35 cellular contexts compared by ENCODE assay signal in genomic region chr11:70164705-70165104, GRCh38.
"Had no signal": no experiment of that assay in that cellular context is flagged by ENCODE, and none has a peak within 500 bp of the region (broad histone marks: within the 10 kb centered on the region; RNA-seq: fewer than 3 reads in every experiment).

No MANE protein-coding gene starts in this region.

- H3K9me3 ChIP-seq: ascending aorta had no signal

- H3K27me3 Mint-ChIP-seq: activated CD4-positive, alpha-beta memory T cell treated with anti-CD3 and anti-CD28 coated beads, Interleukin-2, amount 10 ng/mL, durations not matched to agents 7 days and 5 days; activated CD4-positive, alpha-beta T cell treated with anti-CD3 and anti-CD28 coated beads, Interleukin-2, amount 10 ng/mL, durations not matched to agents 7 days and 5 days; activated CD8-positive, alpha-beta memory T cell treated with anti-CD3 and anti-CD28 coated beads, Interleukin-2, amount 10 ng/mL, durations not matched to agents 7 days and 5 days; activated naive CD8-positive, alpha-beta T cell treated with anti-CD3 and anti-CD28 coated beads, Interleukin-2, amount 10 ng/mL, durations not matched to agents 7 days and 5 days; activated naive CD8-positive, alpha-beta T cell treated with anti-CD3 and anti-CD28 coated beads, Interleukin-2, amount 50 U/mL, for 24 hours had no signal

- H3K4me3 ChIP-seq: ascending aorta, cardiac muscle cell had no signal

- H3K4me3 Mint-ChIP-seq: activated CD4-positive, alpha-beta memory T cell treated with anti-CD3 and anti-CD28 coated beads, Interleukin-2, amount 10 ng/mL, durations not matched to agents 7 days and 5 days; activated CD4-positive, alpha-beta T cell treated with anti-CD3 and anti-CD28 coated beads for 36 hours; activated CD4-positive, alpha-beta T cell treated with anti-CD3 and anti-CD28 coated beads, Interleukin-2, amount 10 ng/mL, durations not matched to agents 7 days and 5 days; activated CD8-positive, alpha-beta memory T cell treated with anti-CD3 and anti-CD28 coated beads, Interleukin-2, amount 10 ng/mL, durations not matched to agents 7 days and 5 days; activated CD8-positive, alpha-beta T cell treated with anti-CD3 and anti-CD28 coated beads, Interleukin-2, amount 10 ng/mL, durations not matched to agents 7 days and 5 days; activated naive CD4-positive, alpha-beta T cell treated with anti-CD3 and anti-CD28 coated beads, Interleukin-2, amount 10 ng/mL, durations not matched to agents 7 days and 5 days; activated naive CD4-positive, alpha-beta T cell treated with anti-CD3 and anti-CD28 coated beads, Interleukin-2, amount 50 U/mL, for 24 hours; activated naive CD8-positive, alpha-beta T cell; activated naive CD8-positive, alpha-beta T cell treated with anti-CD3 and anti-CD28 coated beads, Interleukin-2, amount 10 ng/mL, durations not matched to agents 7 days and 5 days; activated naive CD8-positive, alpha-beta T cell treated with anti-CD3 and anti-CD28 coated beads, Interleukin-2, amount 50 U/mL, for 24 hours; activated T-cell treated with anti-CD3 and anti-CD28 coated beads, Interleukin-2, amount 50 U/mL, for 24 hours; brain; central memory CD8-positive, alpha-beta T cell; T-helper 1 cell treated with Interleukin-12 subunit alpha and Interleukin-12 subunit beta and Interleukin-4 antibody, amounts not matched to agents 30 μg/mL and 1 μg/mL, for 36 hours; T-helper 2 cell treated with Interferon-gamma antibody and Interleukin-4, amounts not matched to agents 5 μg/mL and 100 μg/mL, for 36 hours had no signal

- H3K4me1 Mint-ChIP-seq: activated CD4-positive, alpha-beta memory T cell treated with anti-CD3 and anti-CD28 coated beads, Interleukin-2, amount 10 ng/mL, durations not matched to agents 7 days and 5 days; activated CD4-positive, alpha-beta T cell treated with anti-CD3 and anti-CD28 coated beads for 36 hours; activated CD4-positive, alpha-beta T cell treated with anti-CD3 and anti-CD28 coated beads, Interleukin-2, amount 10 ng/mL, durations not matched to agents 7 days and 5 days; activated CD8-positive, alpha-beta memory T cell treated with anti-CD3 and anti-CD28 coated beads, Interleukin-2, amount 10 ng/mL, durations not matched to agents 7 days and 5 days; activated naive CD4-positive, alpha-beta T cell treated with anti-CD3 and anti-CD28 coated beads, Interleukin-2, amount 10 ng/mL, durations not matched to agents 7 days and 5 days; activated naive CD4-positive, alpha-beta T cell treated with anti-CD3 and anti-CD28 coated beads, Interleukin-2, amount 50 U/mL, for 24 hours; activated naive CD8-positive, alpha-beta T cell treated with anti-CD3 and anti-CD28 coated beads, Interleukin-2, amount 10 ng/mL, durations not matched to agents 7 days and 5 days; activated naive CD8-positive, alpha-beta T cell treated with anti-CD3 and anti-CD28 coated beads, Interleukin-2, amount 50 U/mL, for 24 hours; central memory CD8-positive, alpha-beta T cell had no signal

- H3K27me3 ChIP-seq: ascending aorta, cardiac muscle cell had no signal

- H3K36me3 ChIP-seq: cardiac muscle cell had no signal

- DNase-seq: activated CD4-positive, alpha-beta memory T cell treated with anti-CD3 and anti-CD28 coated beads, Interleukin-2, amount 10 ng/mL, durations not matched to agents 7 days and 5 days; activated CD4-positive, alpha-beta T cell treated with anti-CD3 and anti-CD28 coated beads for 1 hour; activated CD4-positive, alpha-beta T cell treated with anti-CD3 and anti-CD28 coated beads for 36 hours; activated CD4-positive, alpha-beta T cell treated with anti-CD3 and anti-CD28 coated beads for 48 hours; activated CD4-positive, alpha-beta T cell treated with anti-CD3 and anti-CD28 coated beads, Interleukin-2, amount 10 ng/mL, durations not matched to agents 7 days and 5 days; activated CD4-positive, alpha-beta T cell treated with anti-CD3 and anti-CD28 coated beads, Interleukin-2, amount 50 U/mL, for 48 hours; activated CD4-positive, CD25-positive, alpha-beta regulatory T cell; activated CD8-positive, alpha-beta memory T cell treated with anti-CD3 and anti-CD28 coated beads for 24 hours; activated CD8-positive, alpha-beta memory T cell treated with anti-CD3 and anti-CD28 coated beads, Interleukin-2, amount 10 ng/mL, durations not matched to agents 7 days and 5 days; activated CD8-positive, alpha-beta memory T cell treated with anti-CD3 and anti-CD28 coated beads, Interleukin-2, amount 50 U/mL, for 48 hours; activated CD8-positive, alpha-beta T cell treated with anti-CD3 and anti-CD28 coated beads, Interleukin-2, amount 10 ng/mL, durations not matched to agents 7 days and 5 days; activated effector memory CD4-positive, alpha-beta T cell treated with Interleukin-2 at 50 U/mL for 16 hours; activated gamma-delta T cell; activated naive CD4-positive, alpha-beta T cell treated with anti-CD3 and anti-CD28 coated beads, Interleukin-2, amount 10 ng/mL, durations not matched to agents 7 days and 5 days; activated naive CD8-positive, alpha-beta T cell treated with anti-CD3 and anti-CD28 coated beads, Interleukin-2, amount 10 ng/mL, durations not matched to agents 7 days and 5 days; activated naive CD8-positive, alpha-beta T cell treated with anti-CD3 and anti-CD28 coated beads, Interleukin-2, amount 50 U/mL, for 24 hours; activated T-cell treated with anti-CD3 and anti-CD28 coated beads, Interleukin-2, amount 50 U/mL, for 24 hours; activated T-cell treated with anti-CD3 and anti-CD28 coated beads, Interleukin-2, amount 50 U/mL, for 48 hours; amygdala; anterior cingulate cortex; caudate nucleus; cerebellar nuclear complex; T-helper 1 cell; T-helper 2 cell; T-helper 9 cell had no signal

- H3K27ac ChIP-seq: ascending aorta, cardiac muscle cell, VCaP had no signal

- H3K36me3 Mint-ChIP-seq: activated CD8-positive, alpha-beta memory T cell treated with anti-CD3 and anti-CD28 coated beads, Interleukin-2, amount 10 ng/mL, durations not matched to agents 7 days and 5 days; activated naive CD4-positive, alpha-beta T cell treated with anti-CD3 and anti-CD28 coated beads, Interleukin-2, amount 10 ng/mL, durations not matched to agents 7 days and 5 days; activated naive CD4-positive, alpha-beta T cell treated with anti-CD3 and anti-CD28 coated beads, Interleukin-2, amount 50 U/mL, for 24 hours; activated naive CD8-positive, alpha-beta T cell; activated naive CD8-positive, alpha-beta T cell treated with anti-CD3 and anti-CD28 coated beads, Interleukin-2, amount 10 ng/mL, durations not matched to agents 7 days and 5 days; brain had no signal

- H3K27ac Mint-ChIP-seq: activated CD4-positive, alpha-beta memory T cell treated with anti-CD3 and anti-CD28 coated beads, Interleukin-2, amount 10 ng/mL, durations not matched to agents 7 days and 5 days; activated CD4-positive, alpha-beta T cell treated with anti-CD3 and anti-CD28 coated beads for 36 hours; activated CD4-positive, alpha-beta T cell treated with anti-CD3 and anti-CD28 coated beads, Interleukin-2, amount 10 ng/mL, durations not matched to agents 7 days and 5 days; activated CD8-positive, alpha-beta memory T cell treated with anti-CD3 and anti-CD28 coated beads, Interleukin-2, amount 10 ng/mL, durations not matched to agents 7 days and 5 days; activated CD8-positive, alpha-beta T cell treated with anti-CD3 and anti-CD28 coated beads, Interleukin-2, amount 10 ng/mL, durations not matched to agents 7 days and 5 days; activated naive CD4-positive, alpha-beta T cell treated with anti-CD3 and anti-CD28 coated beads, Interleukin-2, amount 10 ng/mL, durations not matched to agents 7 days and 5 days; activated naive CD4-positive, alpha-beta T cell treated with anti-CD3 and anti-CD28 coated beads, Interleukin-2, amount 50 U/mL, for 24 hours; activated naive CD8-positive, alpha-beta T cell; activated naive CD8-positive, alpha-beta T cell treated with anti-CD3 and anti-CD28 coated beads, Interleukin-2, amount 10 ng/mL, durations not matched to agents 7 days and 5 days; activated naive CD8-positive, alpha-beta T cell treated with anti-CD3 and anti-CD28 coated beads, Interleukin-2, amount 50 U/mL, for 24 hours; activated T-cell treated with anti-CD3 and anti-CD28 coated beads, Interleukin-2, amount 50 U/mL, for 24 hours; activated T-helper 2 cell treated with anti-CD3 and anti-CD28 coated beads, Interferon-gamma antibody, Interleukin-2, Interleukin-4, amounts not matched to agents 10 μg/mL and 5 μg/mL and 100 μg/mL, durations not matched to agents 14 hours and 24 hours and 36 hours; brain; T-helper 1 cell treated with Interleukin-12 subunit alpha and Interleukin-12 subunit beta and Interleukin-4 antibody, amounts not matched to agents 30 μg/mL and 1 μg/mL, for 36 hours; T-helper 2 cell treated with Interferon-gamma antibody and Interleukin-4, amounts not matched to agents 5 μg/mL and 100 μg/mL, for 36 hours had no signal

- H3K4me1 ChIP-seq: ascending aorta had no signal

- H3K9me3 Mint-ChIP-seq: activated CD4-positive, alpha-beta memory T cell treated with anti-CD3 and anti-CD28 coated beads, Interleukin-2, amount 10 ng/mL, durations not matched to agents 7 days and 5 days; activated CD4-positive, alpha-beta T cell treated with anti-CD3 and anti-CD28 coated beads, Interleukin-2, amount 10 ng/mL, durations not matched to agents 7 days and 5 days; activated naive CD4-positive, alpha-beta T cell treated with anti-CD3 and anti-CD28 coated beads, Interleukin-2, amount 10 ng/mL, durations not matched to agents 7 days and 5 days; activated naive CD4-positive, alpha-beta T cell treated with anti-CD3 and anti-CD28 coated beads, Interleukin-2, amount 50 U/mL, for 24 hours; activated naive CD8-positive, alpha-beta T cell treated with anti-CD3 and anti-CD28 coated beads, Interleukin-2, amount 10 ng/mL, durations not matched to agents 7 days and 5 days; activated naive CD8-positive, alpha-beta T cell treated with anti-CD3 and anti-CD28 coated beads, Interleukin-2, amount 50 U/mL, for 24 hours; activated T-cell treated with anti-CD3 and anti-CD28 coated beads, Interleukin-2, amount 50 U/mL, for 24 hours; activated T-helper 2 cell treated with anti-CD3 and anti-CD28 coated beads, Interferon-gamma antibody, Interleukin-2, Interleukin-4, amounts not matched to agents 10 μg/mL and 5 μg/mL and 100 μg/mL, durations not matched to agents 14 hours and 24 hours and 36 hours; brain; central memory CD8-positive, alpha-beta T cell; T-helper 1 cell treated with Interleukin-12 subunit alpha and Interleukin-12 subunit beta and Interleukin-4 antibody, amounts not matched to agents 30 μg/mL and 1 μg/mL, for 36 hours; T-helper 2 cell treated with Interferon-gamma antibody and Interleukin-4, amounts not matched to agents 5 μg/mL and 100 μg/mL, for 36 hours had no signal
